In genomic region chr6:94389218-94389617, GRCh38 we compare ENCODE assay signal across 30 cellular contexts.
"Had no signal": no experiment of that assay in that cellular context is flagged by ENCODE, and none has a peak within 500 bp of the region (broad histone marks: within the 10 kb centered on the region; RNA-seq: fewer than 3 reads in every experiment).

No MANE protein-coding gene starts in this region.

- ATAC-seq: activated CD8-positive, alpha-beta T cell treated with anti-CD3 and anti-CD28 coated beads for 36 hours; activated T-cell treated with anti-CD3 and anti-CD28 coated beads, Interleukin-2, amount 50 U/mL, for 4 hours; activated T-helper 17 cell treated with anti-CD3 and anti-CD28 coated beads, Interleukin-2, amount 50 U/mL, for 72 hours; left lung; lower lobe of right lung; natural killer cell treated with Interleukin-12 subunit alpha and Interleukin-12 subunit beta and Interleukin-15 and Interleukin-18, amount 100 ng/mL, for 72 hours; sciatic nerve; stimulated activated memory B cell treated with anti-CD40 and anti-IgM and Interleukin-4, amounts not matched to agents 10 μg/mL and 1 μg/mL and 100 μg/mL, for 72 hours; stimulated activated naive CD8-positive, alpha-beta T cell treated with anti-CD3 and anti-CD28 coated beads, Interleukin-15, amount 100 ng/mL, for 72 hours; WTC11 had no signal

- H3K4me1 ChIP-seq: esophagus squamous epithelium, left lung, lower lobe of right lung, uterus had no signal

- H3K27me3 ChIP-seq: esophagus squamous epithelium, left lung, uterus had no signal

- H3K4me1 Mint-ChIP-seq: activated T-helper 17 cell treated with anti-CD3 and anti-CD28 coated beads, Interleukin-2, amount 50 U/mL, for 72 hours; central memory CD8-positive, alpha-beta T cell; endodermal cell; stimulated activated memory B cell treated with anti-CD40 and anti-IgM and Interleukin-4, amounts not matched to agents 10 μg/mL and 1 μg/mL and 100 μg/mL, for 72 hours; stimulated activated naive CD8-positive, alpha-beta T cell treated with anti-CD3 and anti-CD28 coated beads, Interleukin-15, amount 100 ng/mL, for 72 hours; WTC11 had no signal

- DNase-seq: activated CD4-positive, alpha-beta T cell treated with anti-CD3 and anti-CD28 coated beads, Interleukin-2, amount 50 U/mL, for 1 hour; activated CD8-positive, alpha-beta T cell treated with anti-CD3 and anti-CD28 coated beads for 36 hours; activated gamma-delta T cell treated with Interleukin-2 at 50 U/mL for 16 hours; activated naive CD4-positive, alpha-beta T cell treated with anti-CD3 and anti-CD28 coated beads, Interleukin-2, amount 50 U/mL, for 16 hours; activated T-cell treated with anti-CD3 and anti-CD28 coated beads, Interleukin-2, amount 50 U/mL, for 4 hours; amygdala; endodermal cell; esophagus squamous epithelium; kidney glomerular epithelial cell; left lung; lower lobe of right lung; mesendoderm; posterior cingulate gyrus; small intestine; stimulated activated CD4-positive, alpha-beta T cell treated with anti-CD3 and anti-CD28 coated beads, Interleukin-1b, Interleukin-23, amount 100 ng/mL, for 48 hours; stimulated activated CD4-positive, alpha-beta T cell treated with anti-CD3 and anti-CD28 coated beads, Interleukin-4, amount 100 ng/mL, for 4 hours; stimulated activated CD8-positive, alpha-beta memory T cell treated with anti-CD3 and anti-CD28 coated beads, Interleukin-4, amount 100 ng/mL, for 48 hours; stimulated activated naive CD8-positive, alpha-beta T cell treated with anti-CD3 and anti-CD28 coated beads, Interleukin-15, amount 100 ng/mL, for 72 hours; substantia nigra; T1000; uterus had no signal

- H3K36me3 Mint-ChIP-seq: natural killer cell treated with Interleukin-12 subunit alpha and Interleukin-12 subunit beta and Interleukin-15 and Interleukin-18, amount 100 ng/mL, for 72 hours; stimulated activated memory B cell treated with anti-CD40 and anti-IgM and Interleukin-4, amounts not matched to agents 10 μg/mL and 1 μg/mL and 100 μg/mL, for 72 hours; type B pancreatic cell; WTC11 had no signal

- H3K4me3 Mint-ChIP-seq: activated CD8-positive, alpha-beta T cell treated with anti-CD3 and anti-CD28 coated beads for 36 hours; activated T-cell treated with anti-CD3 and anti-CD28 coated beads, Interleukin-2, amount 50 U/mL, for 4 hours; activated T-helper 17 cell treated with anti-CD3 and anti-CD28 coated beads, Interleukin-2, amount 50 U/mL, for 72 hours; central memory CD8-positive, alpha-beta T cell; dendritic cell treated with granulocyte-macrophage colony-stimulating factor and Interleukin-4, amounts not matched to agents 40 ng/mL and 50 ng/mL, for 4 days; endodermal cell; natural killer cell treated with Interleukin-12 subunit alpha and Interleukin-12 subunit beta and Interleukin-15 and Interleukin-18, amount 100 ng/mL, for 72 hours; stimulated activated memory B cell treated with anti-CD40 and anti-IgM and Interleukin-4, amounts not matched to agents 10 μg/mL and 1 μg/mL and 100 μg/mL, for 72 hours; stimulated activated naive CD8-positive, alpha-beta T cell treated with anti-CD3 and anti-CD28 coated beads, Interleukin-15, amount 100 ng/mL, for 72 hours; T-helper 1 cell treated with Interleukin-12 subunit alpha and Interleukin-12 subunit beta and Interleukin-4 antibody, amounts not matched to agents 30 μg/mL and 1 μg/mL, for 36 hours; type B pancreatic cell; WTC11 had no signal

- H3K4me3 ChIP-seq: esophagus squamous epithelium, left lung, lower lobe of right lung, uterus had no signal

- H3K27me3 Mint-ChIP-seq: activated CD8-positive, alpha-beta T cell treated with anti-CD3 and anti-CD28 coated beads for 36 hours; activated T-helper 17 cell treated with anti-CD3 and anti-CD28 coated beads, Interleukin-2, amount 50 U/mL, for 72 hours; central memory CD8-positive, alpha-beta T cell; dendritic cell treated with granulocyte-macrophage colony-stimulating factor and Interleukin-4, amounts not matched to agents 40 ng/mL and 50 ng/mL, for 4 days; natural killer cell treated with Interleukin-12 subunit alpha and Interleukin-12 subunit beta and Interleukin-15 and Interleukin-18, amount 100 ng/mL, for 72 hours; stimulated activated memory B cell treated with anti-CD40 and anti-IgM and Interleukin-4, amounts not matched to agents 10 μg/mL and 1 μg/mL and 100 μg/mL, for 72 hours; stimulated activated naive CD8-positive, alpha-beta T cell treated with anti-CD3 and anti-CD28 coated beads, Interleukin-15, amount 100 ng/mL, for 72 hours; type B pancreatic cell had no signal

- H3K9me3 ChIP-seq: esophagus squamous epithelium, left lung, lower lobe of right lung, uterus had no signal

- H3K27ac Mint-ChIP-seq: activated CD8-positive, alpha-beta T cell treated with anti-CD3 and anti-CD28 coated beads for 36 hours; activated T-helper 17 cell treated with anti-CD3 and anti-CD28 coated beads, Interleukin-2, amount 50 U/mL, for 72 hours; dendritic cell treated with granulocyte-macrophage colony-stimulating factor and Interleukin-4, amounts not matched to agents 40 ng/mL and 50 ng/mL, for 4 days; endodermal cell; natural killer cell treated with Interleukin-12 subunit alpha and Interleukin-12 subunit beta and Interleukin-15 and Interleukin-18, amount 100 ng/mL, for 72 hours; stimulated activated memory B cell treated with anti-CD40 and anti-IgM and Interleukin-4, amounts not matched to agents 10 μg/mL and 1 μg/mL and 100 μg/mL, for 72 hours; stimulated activated naive CD8-positive, alpha-beta T cell treated with anti-CD3 and anti-CD28 coated beads, Interleukin-15, amount 100 ng/mL, for 72 hours; T-helper 1 cell treated with Interleukin-12 subunit alpha and Interleukin-12 subunit beta and Interleukin-4 antibody, amounts not matched to agents 30 μg/mL and 1 μg/mL, for 36 hours; type B pancreatic cell; WTC11 had no signal

- H3K27ac ChIP-seq: esophagus squamous epithelium, left lung, lower lobe of right lung, uterus had no signal

- H3K9me3 Mint-ChIP-seq: activated T-cell treated with anti-CD3 and anti-CD28 coated beads, Interleukin-2, amount 50 U/mL, for 4 hours; activated T-helper 17 cell treated with anti-CD3 and anti-CD28 coated beads, Interleukin-2, amount 50 U/mL, for 72 hours; dendritic cell treated with granulocyte-macrophage colony-stimulating factor and Interleukin-4, amounts not matched to agents 40 ng/mL and 50 ng/mL, for 4 days; endodermal cell; natural killer cell treated with Interleukin-12 subunit alpha and Interleukin-12 subunit beta and Interleukin-15 and Interleukin-18, amount 100 ng/mL, for 72 hours; stimulated activated memory B cell treated with anti-CD40 and anti-IgM and Interleukin-4, amounts not matched to agents 10 μg/mL and 1 μg/mL and 100 μg/mL, for 72 hours; stimulated activated naive CD8-positive, alpha-beta T cell treated with anti-CD3 and anti-CD28 coated beads, Interleukin-15, amount 100 ng/mL, for 72 hours; T-helper 1 cell treated with Interleukin-12 subunit alpha and Interleukin-12 subunit beta and Interleukin-4 antibody, amounts not matched to agents 30 μg/mL and 1 μg/mL, for 36 hours; type B pancreatic cell; WTC11 had no signal

- H3K36me3 ChIP-seq: esophagus squamous epithelium, left lung, lower lobe of right lung, uterus had no signal
